In the genomic region with DNA sequence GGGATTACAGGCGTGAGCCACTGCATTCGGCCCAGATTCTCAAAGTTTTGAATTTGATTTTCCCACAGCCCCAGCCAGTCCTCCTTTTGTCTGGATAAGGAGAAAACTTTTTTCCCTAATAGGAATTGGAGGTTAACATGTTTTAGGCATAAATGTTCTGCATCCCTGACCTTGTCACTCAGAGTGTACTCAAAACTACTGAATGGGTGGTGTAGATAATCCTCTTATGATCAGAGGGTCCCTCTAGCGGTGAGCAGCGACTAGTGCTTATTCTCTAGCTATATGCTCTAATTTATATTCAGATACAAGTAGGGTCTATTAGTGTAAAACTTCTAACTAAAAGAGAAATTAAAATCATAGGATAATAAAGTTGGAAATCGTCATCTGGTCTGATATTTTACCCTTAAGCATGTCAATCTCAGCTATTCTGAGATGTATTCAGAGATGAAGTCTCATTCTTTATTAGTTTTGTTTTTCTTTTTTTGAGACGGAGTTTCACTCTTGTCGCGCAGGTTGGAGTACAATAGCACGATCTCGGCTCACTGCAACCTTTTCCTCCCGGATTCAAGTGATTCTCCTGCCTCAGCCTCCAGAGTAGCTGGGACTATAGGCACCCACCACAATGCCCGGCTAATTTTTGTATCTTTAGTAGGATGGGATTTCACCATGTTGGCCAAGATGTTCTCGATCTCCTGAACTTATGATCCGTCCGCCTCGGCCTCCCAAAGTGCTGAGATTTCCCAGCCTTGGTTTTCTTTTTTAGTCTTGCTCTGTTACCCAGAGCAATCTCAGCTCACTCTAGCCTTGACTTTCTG, we compare ENCODE assay signal across 8 cellular contexts. TPM values are rescaled to one million over a fixed set of nuclear protein-coding genes. Genes with fewer than 3 reads are reported as not detected.
DNase-seq lines count a peak whose midpoint lies in the region; ATAC-seq and TF ChIP-seq lines count a peak whose summit lies in the region.

No MANE protein-coding gene starts in this region.

- peak overlapping the region in 1 of 59 donors; percentile 15 for H3K4me3 ChIP-seq in dorsolateral prefrontal cortex

- H3K27me3 ChIP-seq in dorsolateral prefrontal cortex = no peaks in the 10 kb centered on the region

- intact Hi-C loops in dorsolateral prefrontal cortex (cut with DNase I) = no loop called here

- peak; percentile 55 to 92 (median 80) for TF ChIP-seq CTCF in dorsolateral prefrontal cortex (IDR thresholded peaks at IDR 0.05 in 54 of 56, conservative IDR thresholded peaks at IDR 0.05 in 2 of 56; ENCODE audit: low read depth in 1 of 56, partially characterized antibody in 56 of 56)

- H3K27ac ChIP-seq in dorsolateral prefrontal cortex = no peak overlapping the region

- ATAC-seq in HG02870 (IDR thresholded peaks at IDR 0.05; ENCODE audit: unreplicated experiment) = no peak

- peak; percentile 97 for DNase-seq in DMS114 treated with DMSO at 0.1 percent for 48 hours (lab: John Stamatoyannopoulos, UW; ENCODE audit: unreplicated experiment)
- peak; percentile 48 for DNase-seq in HK-2 (ENCODE audit: unreplicated experiment)
- DNase-seq in NCI-H69 (lab: John Stamatoyannopoulos, UW) = peak; percentile 85
- peak; percentile 75 for DNase-seq in activated CD4-positive, alpha-beta T cell treated with anti-CD3 and anti-CD28 coated beads for 48 hours
- peak in 9 of 10 donors; percentile 30 to 89 (median 56) for DNase-seq in dorsolateral prefrontal cortex
- peak; percentile 89 for DNase-seq in lung microvascular endothelial cell (ENCODE audit: low read depth in 2 of 2)
- peak; percentile 15 to 21 for DNase-seq in stimulated activated CD8-positive, alpha-beta memory T cell treated with anti-CD3 and anti-CD28 coated beads, Interleukin-15, amount 100 ng/mL, for 48 hours (ENCODE audit: low read depth in 2 of 2)

RNA-seq across cellular contexts. Expression of gene PSMD4, which starts 2.7 kb away (rescaled TPM):
- 100 to 1,000 TPM; 129 to 230 (median 181) TPM for total RNA-seq in dorsolateral prefrontal cortex
- 182 and 185 TPM in 2 replicates for total RNA-seq in lung microvascular endothelial cell

RNA-seq across cellular contexts. Expression of gene ZNF687, which starts 30.2 kb away (rescaled TPM):
- 10 to 100 TPM; 16.1 to 36.4 (median 25.3) TPM for total RNA-seq in dorsolateral prefrontal cortex
- total RNA-seq in lung microvascular endothelial cell = 5.7 and 7.1 TPM in 2 replicates

RNA-seq across cellular contexts. Expression of gene PIP5K1A, which starts 53.5 kb away (rescaled TPM):
- total RNA-seq in dorsolateral prefrontal cortex (10 to 100 TPM; 43.8 to 76.6 (median 61.3) TPM), lung microvascular endothelial cell (30.1 and 39.1 TPM in 2 replicates)

Comparison
In these comparisons a context has a peak if more than half of its experiments do, and no peak if none do; other contexts are left out.
1. DNase-seq: peak in every context shown above with its lines; median percentile 97 in DMS114 treated with DMSO at 0.1 percent for 48 hours; 89 in lung microvascular endothelial cell; 85 in NCI-H69; 75 in activated CD4-positive, alpha-beta T cell treated with anti-CD3 and anti-CD28 coated beads for 48 hours; 56 in dorsolateral prefrontal cortex; 48 in HK-2; 18 in stimulated activated CD8-positive, alpha-beta memory T cell treated with anti-CD3 and anti-CD28 coated beads, Interleukin-15, amount 100 ng/mL, for 48 hours.